In genomic region chr18:57798713-57799373, GRCh38 we compare ENCODE assay signal across 22 cellular contexts. TPM values are rescaled to one million over a fixed set of nuclear protein-coding genes. Genes with fewer than 3 reads are reported as not detected.
DNase-seq lines count a peak whose midpoint lies in the region; ATAC-seq, FAIRE-seq and TF ChIP-seq lines count a peak whose summit lies in the region.
"Had no signal": no experiment of that assay in that cellular context is flagged by ENCODE, and none has a peak within 500 bp of the region (broad histone marks: within the 10 kb centered on the region; RNA-seq: fewer than 3 reads in every experiment).

No MANE protein-coding gene starts in this region.

- no peak overlapping the region for H2BK5ac ChIP-seq in neuronal stem cell (ENCODE audit: low read length)

- peaks cover 5% of the 10 kb centered on the region for H3K4me1 Mint-ChIP-seq in astrocyte (ENCODE audit: low read depth, unreplicated experiment)
- H3K4me1 Mint-ChIP-seq: activated T-helper 17 cell treated with anti-CD3 and anti-CD28 coated beads, Interleukin-2, amount 50 U/mL, for 72 hours had no signal

- H3K27me3 Mint-ChIP-seq in astrocyte (ENCODE audit: low read depth, unreplicated experiment), result peaks cover 3% of the 10 kb centered on the region

- intact Hi-C loops in cardiac septum (cut with DNase I), result no loop called here
- intact Hi-C loops in left cardiac atrium (cut with DNase I), result no loop called here
- intact Hi-C loops in mucosa of descending colon (cut with DNase I, micrococcal nuclease), result no loop called here
- intact Hi-C loops in left ventricle myocardium inferior (cut with micrococcal nuclease), result no loop called here

- no peak overlapping the region for H2BK15ac ChIP-seq in neuronal stem cell (ENCODE audit: low read length)

- peaks cover 5% of the 10 kb centered on the region for H3K36me3 Mint-ChIP-seq in astrocyte (ENCODE audit: low read depth, unreplicated experiment)
- H3K36me3 Mint-ChIP-seq: activated CD8-positive, alpha-beta memory T cell treated with anti-CD3 and anti-CD28 coated beads, Interleukin-2, amount 10 ng/mL, durations not matched to agents 7 days and 5 days had no signal

- TF ChIP-seq CTCF in astrocyte (IDR thresholded peaks at IDR 0.05; ENCODE audit: insufficient read depth, low read depth, low read length) (no peak), mucosa of descending colon (IDR thresholded peaks at IDR 0.05) (no peak), left ventricle myocardium inferior (IDR thresholded peaks at IDR 0.05; ENCODE audit: borderline replicate concordance) (no peak)

- no CpG with 5 or more reads among the region's 4 CpGs for WGBS in neuronal stem cell (ENCODE audit: extremely low coverage in 2 of 2, insufficient read length in 2 of 2, insufficient replicate concordance in 1 of 2), 2 donors

- no peaks in the 10 kb centered on the region for H3K27me3 ChIP-seq in astrocyte (ENCODE audit: insufficient read depth, low read length)
- H3K27me3 ChIP-seq in neuronal stem cell (ENCODE audit: control insufficient read depth in 3 of 3, insufficient read depth in 3 of 3, low read depth in 1 of 3, low read length in 3 of 3), result peaks cover 22 to 54% (median 32%) of the 10 kb centered on the region in 3 experiments
- H3K27me3 ChIP-seq in left ventricle myocardium inferior (ENCODE audit: low read depth), result no peaks in the 10 kb centered on the region
- H3K27me3 ChIP-seq: uterus had no signal

- no peaks in the 10 kb centered on the region for H3K9me3 Mint-ChIP-seq in astrocyte (ENCODE audit: unreplicated experiment)
- H3K9me3 Mint-ChIP-seq: activated T-helper 17 cell treated with anti-CD3 and anti-CD28 coated beads, Interleukin-2, amount 50 U/mL, for 72 hours; dendritic cell treated with granulocyte-macrophage colony-stimulating factor and Interleukin-4, amounts not matched to agents 40 ng/mL and 50 ng/mL, for 4 days had no signal

- H3K18ac ChIP-seq in neuronal stem cell (ENCODE audit: low read length), result no peak overlapping the region

- H4K91ac ChIP-seq in neuronal stem cell (ENCODE audit: low read depth, low read length, poor library complexity), result no peak overlapping the region

- H3K27ac Mint-ChIP-seq in astrocyte (ENCODE audit: unreplicated experiment), result no peak overlapping the region
- H3K27ac Mint-ChIP-seq: activated CD8-positive, alpha-beta memory T cell treated with anti-CD3 and anti-CD28 coated beads, Interleukin-2, amount 10 ng/mL, durations not matched to agents 7 days and 5 days; activated T-helper 17 cell treated with anti-CD3 and anti-CD28 coated beads, Interleukin-2, amount 50 U/mL, for 72 hours; dendritic cell treated with granulocyte-macrophage colony-stimulating factor and Interleukin-4, amounts not matched to agents 40 ng/mL and 50 ng/mL, for 4 days; nephron had no signal

- no peaks in the 10 kb centered on the region for H3K79me1 ChIP-seq in neuronal stem cell (ENCODE audit: low read depth, low read length)

- H4K8ac ChIP-seq in neuronal stem cell (ENCODE audit: low read depth, low read length), result no peak overlapping the region

- H3K4me1 ChIP-seq in astrocyte (ENCODE audit: insufficient read depth, low read length) (peaks cover 34% of the 10 kb centered on the region), mucosa of descending colon (ENCODE audit: low read depth) (peaks cover 35% of the 10 kb centered on the region), neuronal stem cell (ENCODE audit: control insufficient read depth in 2 of 2, insufficient read depth in 1 of 2, low read depth in 1 of 2, low read length in 2 of 2) (peaks cover 16 to 17% of the 10 kb centered on the region in 2 donors), left ventricle myocardium inferior (peaks cover 75% of the 10 kb centered on the region)

- H3K4ac ChIP-seq in neuronal stem cell (ENCODE audit: low read length), result no peak overlapping the region

- H2AK5ac ChIP-seq in neuronal stem cell (ENCODE audit: low read depth, low read length), result no peak overlapping the region

- H3K36me3 ChIP-seq in astrocyte (ENCODE audit: insufficient read depth, low read length) (peaks cover 6% of the 10 kb centered on the region), mucosa of descending colon (ENCODE audit: low read depth) (no peaks in the 10 kb centered on the region), neuronal stem cell (replicated peaks in 1 of 2; ENCODE audit: control insufficient read depth in 2 of 2, insufficient read depth in 2 of 2, low read length in 2 of 2) (no peaks in the 10 kb centered on the region), left ventricle myocardium inferior (no peaks in the 10 kb centered on the region)
- H3K36me3 ChIP-seq: uterus had no signal

- H3K79me2 ChIP-seq in astrocyte (ENCODE audit: insufficient read depth, low read length), result peaks cover 100% of the 10 kb centered on the region

- no peak overlapping the region for H2AFZ ChIP-seq in astrocyte (ENCODE audit: low read depth, low read length)
- no peak overlapping the region for H2AFZ ChIP-seq in neuronal stem cell (ENCODE audit: low read length)

- H3K4me2 ChIP-seq in astrocyte (ENCODE audit: low read length), result peak overlapping the region; percentile 27
- H3K4me2 ChIP-seq in neuronal stem cell (ENCODE audit: insufficient read depth, low read length, poor library complexity, severe bottlenecking), result no peak overlapping the region
- H3K4me2 ChIP-seq: smooth muscle cell had no signal

- no peak for FAIRE-seq in astrocyte (lab: Jason Lieb, UNC)
- FAIRE-seq: endothelial cell of umbilical vein had no signal

- H3K27ac ChIP-seq in astrocyte (ENCODE audit: low read depth, low read length) (no peak overlapping the region), neuronal stem cell (replicated peaks; ENCODE audit: low read length) (no peak overlapping the region), left ventricle myocardium inferior (replicated peaks) (no peak overlapping the region)
- H3K27ac ChIP-seq: psoas muscle had no signal

- H2BK12ac ChIP-seq in neuronal stem cell (ENCODE audit: low read length), result no peak overlapping the region

- no peak overlapping the region for H3K23ac ChIP-seq in neuronal stem cell (ENCODE audit: low read depth, low read length, poor library complexity)

- no peak overlapping the region for H2BK120ac ChIP-seq in neuronal stem cell (ENCODE audit: low read depth, low read length)

- H3K4me3 ChIP-seq in astrocyte (ENCODE audit: insufficient read depth, low read depth, low read length) (no peak overlapping the region), mucosa of descending colon (no peak overlapping the region), neuronal stem cell (ENCODE audit: low read length in 2 of 2) (no peak overlapping the region), left ventricle myocardium inferior (no peak overlapping the region)
- H3K4me3 ChIP-seq: psoas muscle, smooth muscle cell, uterus had no signal

- H3K9me3 ChIP-seq in astrocyte (ENCODE audit: insufficient read depth, low read depth, low read length), result no peaks in the 10 kb centered on the region
- H3K9me3 ChIP-seq in mucosa of descending colon, result no peaks in the 10 kb centered on the region
- peaks cover 0 to 8% of the 10 kb centered on the region in 2 donors for H3K9me3 ChIP-seq in neuronal stem cell (replicated peaks in 1 of 2; ENCODE audit: control insufficient read depth in 2 of 2, insufficient read depth in 1 of 2, low read depth in 1 of 2, low read length in 2 of 2)
- H3K9me3 ChIP-seq in left ventricle myocardium inferior (replicated peaks), result peaks cover 3% of the 10 kb centered on the region
- H3K9me3 ChIP-seq: psoas muscle, uterus had no signal

- peak; percentile 60 for DNase-seq in cardiac septum (ENCODE audit: low spot score)
- DNase-seq in left cardiac atrium, result no peak
- DNase-seq in astrocyte (ENCODE audit: low read depth), result no peak
- DNase-seq in mucosa of descending colon, result no peak
- no peak for DNase-seq in HCEC 1CT
- no peak for DNase-seq in neuronal stem cell (ENCODE audit: low spot score)
- DNase-seq in HK-2 (ENCODE audit: unreplicated experiment), result no peak
- no peak for DNase-seq in left ventricle myocardium inferior
- DNase-seq: activated CD4-positive, alpha-beta T cell treated with anti-CD3 and anti-CD28 coated beads for 4 hours; activated CD8-positive, alpha-beta memory T cell treated with anti-CD3 and anti-CD28 coated beads, Interleukin-2, amount 10 ng/mL, durations not matched to agents 7 days and 5 days; islet precursor cell; NCI-H1105; NCI-H2227 treated with DMSO at 0.1 percent for 48 hours; psoas muscle; stimulated activated CD4-positive, alpha-beta T cell treated with anti-CD3 and anti-CD28 coated beads, Interleukin-4, amount 100 ng/mL, for 24 hours; SW 1271; uterus had no signal

- H4K20me1 ChIP-seq in astrocyte (ENCODE audit: insufficient read depth, low read length), result peaks cover 74% of the 10 kb centered on the region

- ATAC-seq in left cardiac atrium (no peak), mucosa of descending colon (peak; percentile 16)
- ATAC-seq: activated CD8-positive, alpha-beta memory T cell treated with anti-CD3 and anti-CD28 coated beads, Interleukin-2, amount 10 ng/mL, durations not matched to agents 7 days and 5 days; activated T-helper 17 cell treated with anti-CD3 and anti-CD28 coated beads, Interleukin-2, amount 50 U/mL, for 72 hours; psoas muscle had no signal

- H3K9ac ChIP-seq in astrocyte (ENCODE audit: low read length), result no peak overlapping the region
- no peak overlapping the region for H3K9ac ChIP-seq in neuronal stem cell (ENCODE audit: low read depth, low read length, poor library complexity)

- no peak overlapping the region for H3K14ac ChIP-seq in neuronal stem cell (ENCODE audit: low read length)

- no peak overlapping the region for H3K4me3 Mint-ChIP-seq in astrocyte (ENCODE audit: unreplicated experiment)
- H3K4me3 Mint-ChIP-seq: activated CD8-positive, alpha-beta memory T cell treated with anti-CD3 and anti-CD28 coated beads, Interleukin-2, amount 10 ng/mL, durations not matched to agents 7 days and 5 days; activated T-helper 17 cell treated with anti-CD3 and anti-CD28 coated beads, Interleukin-2, amount 50 U/mL, for 72 hours; dendritic cell treated with granulocyte-macrophage colony-stimulating factor and Interleukin-4, amounts not matched to agents 40 ng/mL and 50 ng/mL, for 4 days had no signal

RNA-seq across cellular contexts. Expression of gene ATP8B1, which starts 4.3 kb away (rescaled TPM):
- total RNA-seq in cardiac septum (9.3 TPM), left cardiac atrium (10 to 100 TPM in 1 of 2 donors, 1 to 10 TPM in 1; 6.4 to 14.9 TPM), astrocyte (6.9 and 10.4 TPM in 2 replicates), mucosa of descending colon (100 to 1,000 TPM; 175 to 406 (median 316) TPM), left ventricle myocardium inferior (8.6 TPM)
- polyA plus RNA-seq in neuronal stem cell (2013, experiment 1 of 2), result 0.01 TPM
- under 0.01 TPM for polyA plus RNA-seq in neuronal stem cell (2013, experiment 2 of 2)
- total RNA-seq: activated T-helper 17 cell treated with anti-CD3 and anti-CD28 coated beads, Interleukin-2, amount 50 U/mL, for 72 hours had no signal

Comparison
In these comparisons a context has a peak if more than half of its experiments do, and no peak if none do; other contexts are left out.
1. RNA of gene ATP8B1, which starts 4.3 kb away (total RNA-seq): 175 to 406 TPM in mucosa of descending colon; 6.4 to 14.9 TPM in left cardiac atrium, 6.9 to 10.4 TPM in astrocyte, 9.3 TPM in cardiac septum (single experiment) and 8.6 TPM in left ventricle myocardium inferior (single experiment); every median in the first group is over 10 times any median in the second.